1 cellular context compared by ENCODE assay signal in the genomic region with DNA sequence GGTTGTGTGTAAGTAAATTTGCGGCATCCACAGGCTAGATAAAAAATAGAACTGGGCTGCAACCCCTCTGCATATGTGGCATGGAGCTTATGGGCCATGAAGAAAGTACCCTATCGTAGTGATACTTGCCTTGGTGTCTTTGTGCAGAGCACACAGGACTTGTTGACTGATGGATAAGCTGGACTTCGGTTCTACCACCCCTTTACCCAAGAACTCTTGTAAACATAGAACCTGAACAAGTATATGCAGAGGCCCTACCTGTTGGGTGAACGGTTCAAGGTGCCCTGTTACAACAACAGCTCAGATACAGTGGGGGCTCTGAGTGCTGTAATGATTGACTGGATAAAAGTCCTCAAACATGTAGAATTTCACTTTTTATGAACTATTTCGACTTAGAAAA.
TF ChIP-seq lines count a peak whose summit lies in the region.

No MANE protein-coding gene starts in this region.

TF ChIP-seq in HepG2, 621 proteins besides CTCF, POLR2A, EP300 and RAD21 (continued from another document and continues in another):
- TF ChIP-seq ZNF333 (CRISPR knock-in tag; IDR thresholded peaks at IDR 0.05; ENCODE audit: borderline replicate concordance), result no peak
- no peak for TF ChIP-seq ZNF329 (CRISPR knock-in tag; IDR thresholded peaks at IDR 0.05; ENCODE audit: low read depth)
- TF ChIP-seq, protein P1, sequence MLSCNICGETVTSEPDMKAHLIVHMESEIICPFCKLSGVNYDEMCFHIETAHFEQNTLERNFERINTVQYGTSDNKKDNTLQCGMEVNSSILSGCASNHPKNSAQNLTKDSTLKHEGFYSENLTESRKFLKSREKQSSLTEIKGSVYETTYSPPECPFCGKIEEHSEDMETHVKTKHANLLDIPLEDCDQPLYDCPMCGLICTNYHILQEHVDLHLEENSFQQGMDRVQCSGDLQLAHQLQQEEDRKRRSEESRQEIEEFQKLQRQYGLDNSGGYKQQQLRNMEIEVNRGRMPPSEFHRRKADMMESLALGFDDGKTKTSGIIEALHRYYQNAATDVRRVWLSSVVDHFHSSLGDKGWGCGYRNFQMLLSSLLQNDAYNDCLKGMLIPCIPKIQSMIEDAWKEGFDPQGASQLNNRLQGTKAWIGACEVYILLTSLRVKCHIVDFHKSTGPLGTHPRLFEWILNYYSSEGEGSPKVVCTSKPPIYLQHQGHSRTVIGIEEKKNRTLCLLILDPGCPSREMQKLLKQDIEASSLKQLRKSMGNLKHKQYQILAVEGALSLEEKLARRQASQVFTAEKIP (CRISPR knock-in tag; IDR thresholded peaks at IDR 0.05; ENCODE audit: borderline replicate concordance), result no peak
- TF ChIP-seq, protein P2, sequence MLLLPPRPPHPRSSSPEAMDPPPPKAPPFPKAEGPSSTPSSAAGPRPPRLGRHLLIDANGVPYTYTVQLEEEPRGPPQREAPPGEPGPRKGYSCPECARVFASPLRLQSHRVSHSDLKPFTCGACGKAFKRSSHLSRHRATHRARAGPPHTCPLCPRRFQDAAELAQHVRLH (CRISPR knock-in tag; IDR thresholded peaks at IDR 0.05; ENCODE audit: borderline replicate concordance, low read depth), result 0 out of 2 replicates have a peak, but pooled peaks have one; percentile 39
- TF ChIP-seq ATM (IDR thresholded peaks at IDR 0.05; ENCODE audit: borderline replicate concordance), result no peak
- no peak for TF ChIP-seq ASH2L (IDR thresholded peaks at IDR 0.05; ENCODE audit: insufficient read length, low read depth, low read length)
- 0 out of 2 replicates have a peak, but pooled peaks have one; percentile 47 for TF ChIP-seq ARNTL (CRISPR knock-in tag; IDR thresholded peaks at IDR 0.05)
- TF ChIP-seq ZBTB42 (CRISPR knock-in tag; IDR thresholded peaks at IDR 0.05), result no peak
- TF ChIP-seq, protein P3, sequence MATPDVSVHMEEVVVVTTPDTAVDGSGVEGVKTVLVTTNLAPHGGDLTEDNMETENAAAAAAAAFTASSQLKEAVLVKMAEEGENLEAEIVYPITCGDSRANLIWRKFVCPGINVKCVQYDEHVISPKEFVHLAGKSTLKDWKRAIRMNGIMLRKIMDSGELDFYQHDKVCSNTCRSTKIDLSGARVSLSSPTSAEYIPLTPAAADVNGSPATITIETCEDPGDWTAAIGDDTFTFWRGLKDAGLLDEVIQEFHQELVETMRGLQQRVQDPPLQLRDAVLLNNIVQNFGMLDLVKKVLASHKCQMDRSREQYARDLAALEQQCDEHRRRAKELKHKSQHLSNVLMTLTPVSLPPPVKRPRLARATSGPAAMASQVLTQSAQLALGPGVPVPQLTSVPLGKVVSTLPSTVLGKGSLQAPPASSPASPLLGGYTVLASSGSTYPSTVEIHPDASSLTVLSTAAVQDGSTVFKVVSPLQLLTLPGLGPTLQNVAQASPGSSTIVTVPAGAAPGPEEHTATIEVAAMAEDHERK (CRISPR knock-in tag; IDR thresholded peaks at IDR 0.05; ENCODE audit: low read depth), result no peak
- no peak for TF ChIP-seq SCMH1 (CRISPR knock-in tag; IDR thresholded peaks at IDR 0.05; ENCODE audit: borderline replicate concordance)
- TF ChIP-seq ZNF12 (CRISPR knock-in tag; IDR thresholded peaks at IDR 0.05), result 0 out of 2 replicates have a peak, but pooled peaks have one; percentile 59
- TF ChIP-seq SETDB1 (CRISPR knock-in tag; IDR thresholded peaks at IDR 0.05; ENCODE audit: borderline replicate concordance), result no peak
- TF ChIP-seq, protein P4, sequence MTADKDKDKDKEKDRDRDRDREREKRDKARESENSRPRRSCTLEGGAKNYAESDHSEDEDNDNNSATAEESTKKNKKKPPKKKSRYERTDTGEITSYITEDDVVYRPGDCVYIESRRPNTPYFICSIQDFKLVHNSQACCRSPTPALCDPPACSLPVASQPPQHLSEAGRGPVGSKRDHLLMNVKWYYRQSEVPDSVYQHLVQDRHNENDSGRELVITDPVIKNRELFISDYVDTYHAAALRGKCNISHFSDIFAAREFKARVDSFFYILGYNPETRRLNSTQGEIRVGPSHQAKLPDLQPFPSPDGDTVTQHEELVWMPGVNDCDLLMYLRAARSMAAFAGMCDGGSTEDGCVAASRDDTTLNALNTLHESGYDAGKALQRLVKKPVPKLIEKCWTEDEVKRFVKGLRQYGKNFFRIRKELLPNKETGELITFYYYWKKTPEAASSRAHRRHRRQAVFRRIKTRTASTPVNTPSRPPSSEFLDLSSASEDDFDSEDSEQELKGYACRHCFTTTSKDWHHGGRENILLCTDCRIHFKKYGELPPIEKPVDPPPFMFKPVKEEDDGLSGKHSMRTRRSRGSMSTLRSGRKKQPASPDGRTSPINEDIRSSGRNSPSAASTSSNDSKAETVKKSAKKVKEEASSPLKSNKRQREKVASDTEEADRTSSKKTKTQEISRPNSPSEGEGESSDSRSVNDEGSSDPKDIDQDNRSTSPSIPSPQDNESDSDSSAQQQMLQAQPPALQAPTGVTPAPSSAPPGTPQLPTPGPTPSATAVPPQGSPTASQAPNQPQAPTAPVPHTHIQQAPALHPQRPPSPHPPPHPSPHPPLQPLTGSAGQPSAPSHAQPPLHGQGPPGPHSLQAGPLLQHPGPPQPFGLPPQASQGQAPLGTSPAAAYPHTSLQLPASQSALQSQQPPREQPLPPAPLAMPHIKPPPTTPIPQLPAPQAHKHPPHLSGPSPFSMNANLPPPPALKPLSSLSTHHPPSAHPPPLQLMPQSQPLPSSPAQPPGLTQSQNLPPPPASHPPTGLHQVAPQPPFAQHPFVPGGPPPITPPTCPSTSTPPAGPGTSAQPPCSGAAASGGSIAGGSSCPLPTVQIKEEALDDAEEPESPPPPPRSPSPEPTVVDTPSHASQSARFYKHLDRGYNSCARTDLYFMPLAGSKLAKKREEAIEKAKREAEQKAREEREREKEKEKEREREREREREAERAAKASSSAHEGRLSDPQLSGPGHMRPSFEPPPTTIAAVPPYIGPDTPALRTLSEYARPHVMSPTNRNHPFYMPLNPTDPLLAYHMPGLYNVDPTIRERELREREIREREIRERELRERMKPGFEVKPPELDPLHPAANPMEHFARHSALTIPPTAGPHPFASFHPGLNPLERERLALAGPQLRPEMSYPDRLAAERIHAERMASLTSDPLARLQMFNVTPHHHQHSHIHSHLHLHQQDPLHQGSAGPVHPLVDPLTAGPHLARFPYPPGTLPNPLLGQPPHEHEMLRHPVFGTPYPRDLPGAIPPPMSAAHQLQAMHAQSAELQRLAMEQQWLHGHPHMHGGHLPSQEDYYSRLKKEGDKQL (CRISPR knock-in tag; IDR thresholded peaks at IDR 0.05; ENCODE audit: low read depth), result peak; percentile 71; the same call in 1 of the 2 replicates
- no peak for TF ChIP-seq ZNF484 (CRISPR knock-in tag; IDR thresholded peaks at IDR 0.05; ENCODE audit: borderline replicate concordance, low read depth)
- no peak for TF ChIP-seq BRD4 (CRISPR knock-in tag; IDR thresholded peaks at IDR 0.05)
- TF ChIP-seq, protein P5, sequence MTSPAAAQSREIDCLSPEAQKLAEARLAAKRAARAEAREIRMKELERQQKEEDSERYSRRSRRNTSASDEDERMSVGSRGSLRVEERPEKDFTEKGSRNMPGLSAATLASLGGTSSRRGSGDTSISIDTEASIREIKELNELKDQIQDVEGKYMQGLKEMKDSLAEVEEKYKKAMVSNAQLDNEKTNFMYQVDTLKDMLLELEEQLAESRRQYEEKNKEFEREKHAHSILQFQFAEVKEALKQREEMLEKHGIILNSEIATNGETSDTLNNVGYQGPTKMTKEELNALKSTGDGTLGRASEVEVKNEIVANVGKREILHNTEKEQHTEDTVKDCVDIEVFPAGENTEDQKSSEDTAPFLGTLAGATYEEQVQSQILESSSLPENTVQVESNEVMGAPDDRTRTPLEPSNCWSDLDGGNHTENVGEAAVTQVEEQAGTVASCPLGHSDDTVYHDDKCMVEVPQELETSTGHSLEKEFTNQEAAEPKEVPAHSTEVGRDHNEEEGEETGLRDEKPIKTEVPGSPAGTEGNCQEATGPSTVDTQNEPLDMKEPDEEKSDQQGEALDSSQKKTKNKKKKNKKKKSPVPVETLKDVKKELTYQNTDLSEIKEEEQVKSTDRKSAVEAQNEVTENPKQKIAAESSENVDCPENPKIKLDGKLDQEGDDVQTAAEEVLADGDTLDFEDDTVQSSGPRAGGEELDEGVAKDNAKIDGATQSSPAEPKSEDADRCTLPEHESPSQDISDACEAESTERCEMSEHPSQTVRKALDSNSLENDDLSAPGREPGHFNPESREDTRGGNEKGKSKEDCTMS (CRISPR knock-in tag; conservative IDR thresholded peaks at IDR 0.05), result no peak
- no peak for TF ChIP-seq JUN (CRISPR knock-in tag; IDR thresholded peaks at IDR 0.05)
- TF ChIP-seq ZNF550 (CRISPR knock-in tag; IDR thresholded peaks at IDR 0.05; ENCODE audit: borderline replicate concordance), result no peak
- TF ChIP-seq SRY (CRISPR knock-in tag; IDR thresholded peaks at IDR 0.05), result no peak
- TF ChIP-seq ZNF891 (CRISPR knock-in tag; IDR thresholded peaks at IDR 0.05), result no peak
- TF ChIP-seq MED8 (CRISPR knock-in tag; IDR thresholded peaks at IDR 0.05; ENCODE audit: insufficient replicate concordance), result peak; percentile 57
- no peak for TF ChIP-seq ZNF143 (CRISPR knock-in tag; IDR thresholded peaks at IDR 0.05)
- TF ChIP-seq, protein P6, sequence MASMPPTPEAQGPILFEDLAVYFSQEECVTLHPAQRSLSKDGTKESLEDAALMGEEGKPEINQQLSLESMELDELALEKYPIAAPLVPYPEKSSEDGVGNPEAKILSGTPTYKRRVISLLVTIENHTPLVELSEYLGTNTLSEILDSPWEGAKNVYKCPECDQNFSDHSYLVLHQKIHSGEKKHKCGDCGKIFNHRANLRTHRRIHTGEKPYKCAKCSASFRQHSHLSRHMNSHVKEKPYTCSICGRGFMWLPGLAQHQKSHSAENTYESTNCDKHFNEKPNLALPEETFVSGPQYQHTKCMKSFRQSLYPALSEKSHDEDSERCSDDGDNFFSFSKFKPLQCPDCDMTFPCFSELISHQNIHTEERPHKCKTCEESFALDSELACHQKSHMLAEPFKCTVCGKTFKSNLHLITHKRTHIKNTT (CRISPR knock-in tag; IDR thresholded peaks at IDR 0.05), result no peak
- TF ChIP-seq JUND (CRISPR knock-in tag; IDR thresholded peaks at IDR 0.05), result no peak
- TF ChIP-seq ZNF713 (CRISPR knock-in tag; IDR thresholded peaks at IDR 0.05), result no peak
- TF ChIP-seq CEBPB (IDR thresholded peaks at IDR 0.05; ENCODE audit: borderline replicate concordance, low read depth, low read length), result peak; percentile 4; the same call in 1 of the 2 replicates
- no peak for TF ChIP-seq ATAD3A (CRISPR knock-in tag; IDR thresholded peaks at IDR 0.05)
- no peak for TF ChIP-seq ZNF558 (CRISPR knock-in tag; IDR thresholded peaks at IDR 0.05; ENCODE audit: borderline replicate concordance)
- peak; percentile 58; the same call in 1 of the 2 replicates for TF ChIP-seq ZNF772 (CRISPR knock-in tag; IDR thresholded peaks at IDR 0.05)
- TF ChIP-seq CC2D1A (CRISPR knock-in tag; IDR thresholded peaks at IDR 0.05), result no peak
- TF ChIP-seq SNAPC2 (CRISPR knock-in tag; IDR thresholded peaks at IDR 0.05), result no peak
- TF ChIP-seq, protein P7, sequence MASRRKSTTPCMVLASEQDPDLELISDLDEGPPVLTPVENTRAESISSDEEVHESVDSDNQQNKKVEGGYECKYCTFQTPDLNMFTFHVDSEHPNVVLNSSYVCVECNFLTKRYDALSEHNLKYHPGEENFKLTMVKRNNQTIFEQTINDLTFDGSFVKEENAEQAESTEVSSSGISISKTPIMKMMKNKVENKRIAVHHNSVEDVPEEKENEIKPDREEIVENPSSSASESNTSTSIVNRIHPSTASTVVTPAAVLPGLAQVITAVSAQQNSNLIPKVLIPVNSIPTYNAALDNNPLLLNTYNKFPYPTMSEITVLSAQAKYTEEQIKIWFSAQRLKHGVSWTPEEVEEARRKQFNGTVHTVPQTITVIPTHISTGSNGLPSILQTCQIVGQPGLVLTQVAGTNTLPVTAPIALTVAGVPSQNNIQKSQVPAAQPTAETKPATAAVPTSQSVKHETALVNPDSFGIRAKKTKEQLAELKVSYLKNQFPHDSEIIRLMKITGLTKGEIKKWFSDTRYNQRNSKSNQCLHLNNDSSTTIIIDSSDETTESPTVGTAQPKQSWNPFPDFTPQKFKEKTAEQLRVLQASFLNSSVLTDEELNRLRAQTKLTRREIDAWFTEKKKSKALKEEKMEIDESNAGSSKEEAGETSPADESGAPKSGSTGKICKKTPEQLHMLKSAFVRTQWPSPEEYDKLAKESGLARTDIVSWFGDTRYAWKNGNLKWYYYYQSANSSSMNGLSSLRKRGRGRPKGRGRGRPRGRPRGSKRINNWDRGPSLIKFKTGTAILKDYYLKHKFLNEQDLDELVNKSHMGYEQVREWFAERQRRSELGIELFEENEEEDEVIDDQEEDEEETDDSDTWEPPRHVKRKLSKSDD (CRISPR knock-in tag; IDR thresholded peaks at IDR 0.05; ENCODE audit: low read depth), result peak; percentile 55; the same call in 1 of the 2 replicates
- TF ChIP-seq, protein P8, sequence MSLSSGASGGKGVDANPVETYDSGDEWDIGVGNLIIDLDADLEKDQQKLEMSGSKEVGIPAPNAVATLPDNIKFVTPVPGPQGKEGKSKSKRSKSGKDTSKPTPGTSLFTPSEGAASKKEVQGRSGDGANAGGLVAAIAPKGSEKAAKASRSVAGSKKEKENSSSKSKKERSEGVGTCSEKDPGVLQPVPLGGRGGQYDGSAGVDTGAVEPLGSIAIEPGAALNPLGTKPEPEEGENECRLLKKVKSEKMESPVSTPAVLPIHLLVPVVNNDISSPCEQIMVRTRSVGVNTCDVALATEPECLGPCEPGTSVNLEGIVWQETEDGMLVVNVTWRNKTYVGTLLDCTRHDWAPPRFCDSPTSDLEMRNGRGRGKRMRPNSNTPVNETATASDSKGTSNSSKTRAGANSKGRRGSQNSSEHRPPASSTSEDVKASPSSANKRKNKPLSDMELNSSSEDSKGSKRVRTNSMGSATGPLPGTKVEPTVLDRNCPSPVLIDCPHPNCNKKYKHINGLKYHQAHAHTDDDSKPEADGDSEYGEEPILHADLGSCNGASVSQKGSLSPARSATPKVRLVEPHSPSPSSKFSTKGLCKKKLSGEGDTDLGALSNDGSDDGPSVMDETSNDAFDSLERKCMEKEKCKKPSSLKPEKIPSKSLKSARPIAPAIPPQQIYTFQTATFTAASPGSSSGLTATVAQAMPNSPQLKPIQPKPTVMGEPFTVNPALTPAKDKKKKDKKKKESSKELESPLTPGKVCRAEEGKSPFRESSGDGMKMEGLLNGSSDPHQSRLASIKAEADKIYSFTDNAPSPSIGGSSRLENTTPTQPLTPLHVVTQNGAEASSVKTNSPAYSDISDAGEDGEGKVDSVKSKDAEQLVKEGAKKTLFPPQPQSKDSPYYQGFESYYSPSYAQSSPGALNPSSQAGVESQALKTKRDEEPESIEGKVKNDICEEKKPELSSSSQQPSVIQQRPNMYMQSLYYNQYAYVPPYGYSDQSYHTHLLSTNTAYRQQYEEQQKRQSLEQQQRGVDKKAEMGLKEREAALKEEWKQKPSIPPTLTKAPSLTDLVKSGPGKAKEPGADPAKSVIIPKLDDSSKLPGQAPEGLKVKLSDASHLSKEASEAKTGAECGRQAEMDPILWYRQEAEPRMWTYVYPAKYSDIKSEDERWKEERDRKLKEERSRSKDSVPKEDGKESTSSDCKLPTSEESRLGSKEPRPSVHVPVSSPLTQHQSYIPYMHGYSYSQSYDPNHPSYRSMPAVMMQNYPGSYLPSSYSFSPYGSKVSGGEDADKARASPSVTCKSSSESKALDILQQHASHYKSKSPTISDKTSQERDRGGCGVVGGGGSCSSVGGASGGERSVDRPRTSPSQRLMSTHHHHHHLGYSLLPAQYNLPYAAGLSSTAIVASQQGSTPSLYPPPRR (CRISPR knock-in tag; IDR thresholded peaks at IDR 0.05; ENCODE audit: borderline replicate concordance), result peak; percentile 93
- TF ChIP-seq ZNF660 (CRISPR knock-in tag; IDR thresholded peaks at IDR 0.05; ENCODE audit: borderline replicate concordance, low read depth), result no peak
- no peak for TF ChIP-seq SALL2 (CRISPR knock-in tag; IDR thresholded peaks at IDR 0.05)
